ENCODE assay signal across 8 cellular contexts in the genomic region with DNA sequence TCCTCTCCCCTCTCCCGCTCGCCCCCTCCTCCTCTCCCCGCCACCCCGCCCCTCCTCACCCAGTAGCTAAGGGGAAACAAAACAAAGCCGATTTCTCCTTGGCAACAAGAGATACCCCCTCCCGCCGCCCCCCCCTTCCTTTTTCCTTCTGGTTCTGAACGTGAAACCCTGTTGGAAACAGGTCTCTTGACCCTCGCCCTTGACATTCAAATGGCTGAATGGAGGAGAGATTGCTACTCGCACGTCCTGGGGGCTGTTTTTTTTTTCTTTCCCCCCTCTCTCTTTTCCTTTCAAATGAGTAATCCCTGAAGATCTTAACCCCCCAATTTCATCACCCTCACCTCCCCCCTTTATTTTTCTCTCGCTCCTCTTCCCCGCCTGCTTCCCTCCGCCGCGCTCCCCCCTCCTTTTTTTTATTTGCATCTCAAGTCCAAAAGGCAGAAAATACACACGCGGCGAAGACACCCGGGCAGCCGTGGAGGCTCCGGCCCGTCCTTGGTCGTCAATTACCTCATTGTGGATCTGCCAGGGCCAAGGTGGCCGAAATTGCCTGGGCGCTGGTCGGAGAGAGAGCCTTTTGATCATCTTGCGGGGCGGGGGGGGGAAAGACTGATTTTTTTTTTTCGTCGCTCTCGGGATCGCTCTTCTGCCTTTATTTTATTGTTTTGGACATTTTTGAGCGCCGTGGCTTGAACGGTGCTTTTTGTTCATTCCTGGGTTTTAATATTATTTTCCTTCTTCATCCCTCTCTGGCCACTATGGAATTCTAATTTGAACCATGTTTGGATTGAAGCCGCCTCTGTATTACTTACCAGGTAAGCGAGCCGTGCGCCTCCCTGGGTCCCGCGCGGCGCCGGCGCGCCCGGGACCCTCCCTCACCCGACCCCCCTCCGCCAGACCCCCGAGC. TPM values are rescaled to one million over a fixed set of nuclear protein-coding genes. Genes with fewer than 3 reads are reported as not detected.
DNase-seq lines count a peak whose midpoint lies in the region; ATAC-seq and TF ChIP-seq lines count a peak whose summit lies in the region.

No MANE protein-coding gene starts in this region.

- WGBS in H9 (ENCODE audit: extremely low coverage, insufficient read length, low lambda C conversion rate) = no CpG with 5 or more reads among the region's 51 CpGs

- H3K36me3 Mint-ChIP-seq in H9 (ENCODE audit: insufficient read depth in 1 of 3, low read depth in 3 of 3) = no peaks in the 10 kb centered on the region; a peak in 2 of 7 replicates

- H3K79me2 ChIP-seq in H9 (ENCODE audit: insufficient read depth, low read length) = no peaks in the 10 kb centered on the region; the same call in 1 of the 2 replicates

- peaks cover 6% of the 10 kb centered on the region for H3K27me3 Mint-ChIP-seq in H9 (ENCODE audit: low read depth)

- H3K27me3 ChIP-seq in H9 (ENCODE audit: insufficient read depth, low read length) (no peaks in the 10 kb centered on the region), stomach smooth muscle (ENCODE audit: control insufficient read depth in 1 of 2, insufficient read depth in 2 of 2, low read length in 2 of 2) (no peaks in the 10 kb centered on the region)

- H3K4me1 ChIP-seq in H9 (ENCODE audit: insufficient read depth, low read length) (peaks cover 9% of the 10 kb centered on the region; the same call in 1 of the 2 replicates), stomach smooth muscle (ENCODE audit: control insufficient read depth, insufficient read depth, low read length) (peaks cover 31% of the 10 kb centered on the region)

- H3K27ac ChIP-seq in H9 (ENCODE audit: insufficient read length, low read depth, low read length) (no peak overlapping the region), stomach smooth muscle (ENCODE audit: low read length) (peak overlapping the region; percentile 80)

- no peak overlapping the region for H2AFZ ChIP-seq in H9 (ENCODE audit: low read length)

- H2BK20ac ChIP-seq in H9 (ENCODE audit: low read depth, low read length, poor library complexity, severe bottlenecking) = peak overlapping the region; percentile 62

- no peak overlapping the region for H2BK12ac ChIP-seq in H9 (ENCODE audit: insufficient read length, low read depth, low read length)

- H4K8ac ChIP-seq in H9 (replicated peaks; ENCODE audit: insufficient read length, low read depth, low read length) = no peak overlapping the region

- H3K23ac ChIP-seq in H9 (ENCODE audit: insufficient read length, low read depth, low read length) = no peak overlapping the region

- peak overlapping the region; percentile 38 for H3T11ph ChIP-seq in H9 (ENCODE audit: low read length)

- peak; percentile 73 for DNase-seq in COLO668 (lab: John Stamatoyannopoulos, UW; ENCODE audit: unreplicated experiment)
- peak; percentile 71 for DNase-seq in H9
- DNase-seq in T47D (ENCODE audit: low read depth in 1 of 2, low spot score in 1 of 2) = peak; percentile 86 to 88
- DNase-seq in kidney tubule cell (ENCODE audit: low spot score) = peak; percentile 48

- H3K4me3 ChIP-seq in stomach smooth muscle (ENCODE audit: low read length in 2 of 2) = peak overlapping the region; percentile 78 to 84

- ATAC-seq in HG03159 (IDR thresholded peaks at IDR 0.05; ENCODE audit: unreplicated experiment) (no peak), GM21529 (IDR thresholded peaks at IDR 0.05; ENCODE audit: unreplicated experiment) (no peak)

- peaks cover 39% of the 10 kb centered on the region for H3K23me2 ChIP-seq in H9 (ENCODE audit: insufficient read length, low read depth, low read length, poor library complexity, severe bottlenecking)

- peak overlapping the region in 2 of 3 experiments; percentile 83 to 95 for H3K27ac Mint-ChIP-seq in H9

- no peak overlapping the region for H2BK5ac ChIP-seq in H9 (ENCODE audit: insufficient read length, low read length)

- H3K4ac ChIP-seq in H9 (ENCODE audit: low read depth, low read length) = no peak overlapping the region

- peak overlapping the region; percentile 84; the same call in 1 of the 2 replicates for H3K14ac ChIP-seq in H9 (ENCODE audit: insufficient read depth, low read length)

- H3K56ac ChIP-seq in H9 (ENCODE audit: insufficient read length, low read depth, low read length) = no peak overlapping the region

- peak overlapping the region; percentile 82 to 97 for H3K4me3 Mint-ChIP-seq in H9

- in situ Hi-C loops in T47D (cut with HindIII; ENCODE audit: low pct_unique_long_range_greater_than_20kb, low sequenced_read_pairs) = no loop called here

- no peak overlapping the region for H4K91ac ChIP-seq in H9 (ENCODE audit: insufficient read length, low read depth, low read length)

- no peak overlapping the region for H4K5ac ChIP-seq in H9 (ENCODE audit: insufficient read length, low read depth, low read length)

- peak overlapping the region; percentile 78 for H3K4me2 ChIP-seq in H9 (ENCODE audit: insufficient read depth, insufficient read length, low read length)

- no peak for TF ChIP-seq CTCF in H9 (conservative IDR thresholded peaks at IDR 0.05)

- no peaks in the 10 kb centered on the region for H3K36me3 ChIP-seq in stomach smooth muscle (ENCODE audit: control insufficient read depth in 2 of 2, insufficient read depth in 2 of 2, low read length in 2 of 2)

- H3K9me3 ChIP-seq in H9 (ENCODE audit: control insufficient read depth, low read depth, low read length) (no peaks in the 10 kb centered on the region), stomach smooth muscle (ENCODE audit: control insufficient read depth in 2 of 2, low read length in 2 of 2) (no peaks in the 10 kb centered on the region)

- no peak overlapping the region for H2AK5ac ChIP-seq in H9 (ENCODE audit: insufficient read length, low read length)

- H2BK120ac ChIP-seq in H9 (ENCODE audit: low read depth, low read length, poor library complexity, severe bottlenecking) = no peak overlapping the region

- peaks cover 0 to 3% of the 10 kb centered on the region in 2 experiments; a peak in 1 of 5 replicates for H3K9me3 Mint-ChIP-seq in H9

- H3K79me1 ChIP-seq in H9 (ENCODE audit: insufficient read depth, low read depth, low read length, poor library complexity, severe bottlenecking) = no peaks in the 10 kb centered on the region

- peak overlapping the region; percentile 63 for H3K18ac ChIP-seq in H9 (ENCODE audit: insufficient read length, low read depth, low read length)

- peaks cover 47 to 51% of the 10 kb centered on the region in 2 experiments for H3K4me1 Mint-ChIP-seq in H9

- H4K20me1 ChIP-seq in H9 (ENCODE audit: control insufficient read depth, insufficient read depth, insufficient read length) = no peaks in the 10 kb centered on the region

- H3K9ac ChIP-seq in H9 (ENCODE audit: extremely low read depth, insufficient read length, low read length) (no peak overlapping the region), stomach smooth muscle (ENCODE audit: low read length in 2 of 2) (peak overlapping the region; percentile 58 to 72)

- H2BK15ac ChIP-seq in H9 (ENCODE audit: low read depth, low read length) = no peak overlapping the region

TF ChIP-seq in PFSK-1, 5 proteins besides CTCF, POLR2A, EP300 and RAD21:
- TF ChIP-seq SIN3A (IDR thresholded peaks at IDR 0.05; ENCODE audit: borderline replicate concordance, insufficient read depth, low read length) (peak; percentile 14; the same call in 1 of the 2 replicates), POLR2AphosphoS5 (IDR thresholded peaks at IDR 0.05; ENCODE audit: low read depth, low read length) (no peak)
TF ChIP-seq in PFSK-1: peak in this region for 1.

RNA-seq across cellular contexts. Expression of gene GSE1, which starts 57.3 kb away (rescaled TPM):
- total RNA-seq in H9 (2021) = 123 and 125 TPM in 2 replicates
- 148 TPM for polyA plus RNA-seq in PFSK-1 (2012; ENCODE audit: insufficient read length, low read depth)
